Comparison of ENCODE assay signal across 8 cellular contexts in the genomic region with DNA sequence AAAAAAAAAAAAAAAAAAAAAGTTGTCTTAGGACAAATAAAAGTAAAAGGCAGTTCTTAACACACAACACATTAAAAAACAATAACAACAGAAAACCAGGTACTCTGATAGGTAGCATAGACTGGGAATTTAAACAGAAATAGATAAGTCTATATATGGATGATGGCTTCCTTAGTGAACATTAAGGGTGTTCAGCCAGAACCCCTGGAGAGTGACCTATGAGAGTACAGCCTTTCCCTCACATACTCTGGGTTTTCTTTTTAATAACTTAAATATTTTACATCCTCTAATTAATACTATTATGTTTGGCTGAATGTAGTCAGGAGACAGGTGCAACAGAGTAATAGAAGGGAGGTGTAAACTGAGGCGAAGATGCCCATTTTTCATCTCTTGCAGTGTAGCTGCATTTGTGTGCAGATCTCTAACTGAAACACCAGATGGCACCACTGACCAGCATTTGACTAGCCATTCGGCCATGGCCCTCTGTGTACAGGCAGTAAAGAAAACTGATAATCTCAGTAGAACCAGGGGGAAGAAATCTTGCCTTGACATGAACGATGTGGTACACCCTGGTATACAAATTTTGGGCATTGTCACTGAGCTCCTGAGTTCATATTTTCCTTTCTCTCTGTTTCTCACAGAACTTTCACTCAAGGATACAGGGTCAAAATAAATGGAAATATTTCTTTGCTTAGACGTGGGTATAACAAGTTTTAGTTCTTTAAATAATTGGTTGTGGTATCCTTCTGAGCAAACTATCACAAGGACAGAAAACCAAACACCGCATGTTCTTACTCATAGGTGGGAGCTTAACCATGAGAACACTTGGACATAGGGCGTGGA. TPM values are rescaled to one million over a fixed set of nuclear protein-coding genes. Genes with fewer than 3 reads are reported as not detected.
A peak's percentile ranks its signal among the peaks of the same experiment; 100 is the strongest.
DNase-seq lines count a peak whose midpoint lies in the region; ATAC-seq and TF ChIP-seq lines count a peak whose summit lies in the region.

No MANE protein-coding gene starts in this region.

- no peak overlapping the region for H3K9ac ChIP-seq in neural cell (ENCODE audit: low read length)

- H3K27me3 ChIP-seq in GM06990 (replicated peaks; ENCODE audit: control insufficient read depth, insufficient read depth, low read length) (no peaks in the 10 kb centered on the region), neural cell (ENCODE audit: insufficient read depth, low read depth, low read length) (no peaks in the 10 kb centered on the region)

- peaks cover 46% of the 10 kb centered on the region for H3K4me1 Mint-ChIP-seq in activated CD4-positive, alpha-beta memory T cell treated with anti-CD3 and anti-CD28 coated beads, Interleukin-2, amount 10 ng/mL, durations not matched to agents 7 days and 5 days
- H3K4me1 Mint-ChIP-seq in activated T-helper 2 cell treated with anti-CD3 and anti-CD28 coated beads, Interferon-gamma antibody, Interleukin-2, Interleukin-4, amounts not matched to agents 10 μg/mL and 5 μg/mL and 100 μg/mL, durations not matched to agents 14 hours and 24 hours and 36 hours (ENCODE audit: low read depth), result peaks cover 48% of the 10 kb centered on the region

- H2AFZ ChIP-seq in neural cell (ENCODE audit: low read depth, low read length), result no peak overlapping the region

- H3K36me3 ChIP-seq in GM06990 (ENCODE audit: control insufficient read depth, insufficient read depth, low read length) (peaks cover 2% of the 10 kb centered on the region), neural cell (ENCODE audit: insufficient read depth, low read length) (no peaks in the 10 kb centered on the region)

- no peaks in the 10 kb centered on the region for H3F3A ChIP-seq in neural cell (ENCODE audit: insufficient read depth, low read length, poor library complexity, severe bottlenecking)

- no peaks in the 10 kb centered on the region for H3K9me2 ChIP-seq in neural cell (ENCODE audit: insufficient read depth, low read length)

- H3K4me3 ChIP-seq in GM06990 (replicated peaks; ENCODE audit: low read depth, low read length), result no peak overlapping the region
- no peak overlapping the region for H3K4me3 ChIP-seq in fibroblast of pulmonary artery (replicated peaks; ENCODE audit: low read depth, low read length)
- no peak overlapping the region for H3K4me3 ChIP-seq in neural cell (ENCODE audit: low read length)

- in situ Hi-C loops in ACHN (cut with HindIII; ENCODE audit: low pct_ligation_motif_present, low pct_unique_long_range_greater_than_20kb, low sequenced_read_pairs), result no loop called here

- intact Hi-C loops in activated T-helper 2 cell treated with anti-CD3 and anti-CD28 coated beads, Interferon-gamma antibody, Interleukin-2, Interleukin-4, amounts not matched to agents 10 μg/mL and 5 μg/mL and 100 μg/mL, durations not matched to agents 14 hours and 24 hours and 36 hours (cut with micrococcal nuclease), result loop anchor here (1.0 to 10.0 kb wide), 3 partner anchors 27 to 827 kb away; no protein-coding TSS in a partner anchor

- DNase-seq in ACHN (peak; percentile 61), GM06990 (ENCODE audit: extremely low read depth, insufficient read length) (no peak), NCI-H2196 treated with DMSO at 0.1 percent for 48 hours (lab: John Stamatoyannopoulos, UW; ENCODE audit: unreplicated experiment) (peak; percentile 32), fibroblast of pulmonary artery (ENCODE audit: low read depth) (peak; percentile 78)
- peak; percentile 52 for DNase-seq in activated CD4-positive, alpha-beta memory T cell treated with anti-CD3 and anti-CD28 coated beads, Interleukin-2, amount 10 ng/mL, durations not matched to agents 7 days and 5 days
- no peak for DNase-seq in activated T-helper 2 cell treated with anti-CD3 and anti-CD28 coated beads, Interferon-gamma antibody, Interleukin-2, Interleukin-4, amounts not matched to agents 10 μg/mL and 5 μg/mL and 100 μg/mL, durations not matched to agents 14 hours and 24 hours and 36 hours (ENCODE audit: low spot score)

- no peak for TF ChIP-seq EP300 in neural cell (conservative IDR thresholded peaks at IDR 0.05; ENCODE audit: poor library complexity, severe bottlenecking)

- peaks cover 44% of the 10 kb centered on the region for H3K36me3 Mint-ChIP-seq in activated CD4-positive, alpha-beta memory T cell treated with anti-CD3 and anti-CD28 coated beads, Interleukin-2, amount 10 ng/mL, durations not matched to agents 7 days and 5 days (ENCODE audit: low read depth)
- H3K36me3 Mint-ChIP-seq in activated T-helper 2 cell treated with anti-CD3 and anti-CD28 coated beads, Interferon-gamma antibody, Interleukin-2, Interleukin-4, amounts not matched to agents 10 μg/mL and 5 μg/mL and 100 μg/mL, durations not matched to agents 14 hours and 24 hours and 36 hours (ENCODE audit: low read depth), result peaks cover 67% of the 10 kb centered on the region

- H3K27ac ChIP-seq in neural cell (ENCODE audit: low read length), result no peak overlapping the region

- no peak overlapping the region for H3K27ac Mint-ChIP-seq in activated CD4-positive, alpha-beta memory T cell treated with anti-CD3 and anti-CD28 coated beads, Interleukin-2, amount 10 ng/mL, durations not matched to agents 7 days and 5 days
- no peak overlapping the region for H3K27ac Mint-ChIP-seq in activated T-helper 2 cell treated with anti-CD3 and anti-CD28 coated beads, Interferon-gamma antibody, Interleukin-2, Interleukin-4, amounts not matched to agents 10 μg/mL and 5 μg/mL and 100 μg/mL, durations not matched to agents 14 hours and 24 hours and 36 hours

- H3K4me2 ChIP-seq in neural cell (ENCODE audit: low read length), result no peak overlapping the region

- no peaks in the 10 kb centered on the region for H3K9me3 Mint-ChIP-seq in activated CD4-positive, alpha-beta memory T cell treated with anti-CD3 and anti-CD28 coated beads, Interleukin-2, amount 10 ng/mL, durations not matched to agents 7 days and 5 days
- H3K9me3 Mint-ChIP-seq in activated T-helper 2 cell treated with anti-CD3 and anti-CD28 coated beads, Interferon-gamma antibody, Interleukin-2, Interleukin-4, amounts not matched to agents 10 μg/mL and 5 μg/mL and 100 μg/mL, durations not matched to agents 14 hours and 24 hours and 36 hours, result no peaks in the 10 kb centered on the region

- no peaks in the 10 kb centered on the region for H4K20me1 ChIP-seq in neural cell (ENCODE audit: insufficient read depth)

- no peaks in the 10 kb centered on the region for H3K27me3 Mint-ChIP-seq in activated CD4-positive, alpha-beta memory T cell treated with anti-CD3 and anti-CD28 coated beads, Interleukin-2, amount 10 ng/mL, durations not matched to agents 7 days and 5 days
- no peaks in the 10 kb centered on the region for H3K27me3 Mint-ChIP-seq in activated T-helper 2 cell treated with anti-CD3 and anti-CD28 coated beads, Interferon-gamma antibody, Interleukin-2, Interleukin-4, amounts not matched to agents 10 μg/mL and 5 μg/mL and 100 μg/mL, durations not matched to agents 14 hours and 24 hours and 36 hours (ENCODE audit: low read depth)

- TF ChIP-seq CTCF in GM06990 (IDR thresholded peaks at IDR 0.05; ENCODE audit: insufficient read depth, low read length, poor library complexity, severe bottlenecking) (peak; percentile 66), fibroblast of pulmonary artery (IDR thresholded peaks at IDR 0.05; ENCODE audit: low read length, missing control alignments) (peak; percentile 89), neural cell (IDR thresholded peaks at IDR 0.05; ENCODE audit: poor library complexity, severe bottlenecking) (peak; percentile 94)

- no peak overlapping the region for H3K4me3 Mint-ChIP-seq in activated CD4-positive, alpha-beta memory T cell treated with anti-CD3 and anti-CD28 coated beads, Interleukin-2, amount 10 ng/mL, durations not matched to agents 7 days and 5 days
- H3K4me3 Mint-ChIP-seq in activated T-helper 2 cell treated with anti-CD3 and anti-CD28 coated beads, Interferon-gamma antibody, Interleukin-2, Interleukin-4, amounts not matched to agents 10 μg/mL and 5 μg/mL and 100 μg/mL, durations not matched to agents 14 hours and 24 hours and 36 hours (ENCODE audit: low read depth), result no peak overlapping the region

- no peaks in the 10 kb centered on the region for H3K79me2 ChIP-seq in neural cell (replicated peaks; ENCODE audit: insufficient read depth, low read length)

- TF ChIP-seq RAD21 in neural cell (conservative IDR thresholded peaks at IDR 0.05), result peak; percentile 98

- CTCF ChIA-PET in activated CD4-positive, alpha-beta memory T cell treated with anti-CD3 and anti-CD28 coated beads, Interleukin-2, amount 10 ng/mL, durations not matched to agents 7 days and 5 days (lab: Charles Lee), result interaction anchor here (0.6 to 4.5 kb wide), 17 partner anchors 8 to 491 kb away, joined by 3 to 39 read pairs (median 5); a partner anchor contains a TSS

- POLR2A ChIA-PET in activated CD4-positive, alpha-beta memory T cell treated with anti-CD3 and anti-CD28 coated beads, Interleukin-2, amount 10 ng/mL, durations not matched to agents 7 days and 5 days (lab: Charles Lee), result interaction anchor here (1.4 to 4.8 kb wide), 2 partner anchors 8 to 10 kb away, joined by 3 to 30 read pairs; a partner anchor contains a TSS

- H3K9me3 ChIP-seq in neural cell (ENCODE audit: low read length), result no peaks in the 10 kb centered on the region

- ATAC-seq in HG02678 (IDR thresholded peaks at IDR 0.05; ENCODE audit: unreplicated experiment), result peak; percentile 71

TF ChIP-seq in neural cell, 6 proteins besides CTCF, POLR2A, EP300 and RAD21 (continues in another document):
- TF ChIP-seq EZH2 (IDR thresholded peaks at IDR 0.05; ENCODE audit: borderline replicate concordance, insufficient read depth, low read length, poor library complexity, severe bottlenecking) (no peak), MXI1 (conservative IDR thresholded peaks at IDR 0.05; ENCODE audit: poor library complexity, severe bottlenecking) (no peak)

RNA-seq across cellular contexts. Expression of a gene that starts 7.6 kb away (rescaled TPM):
- total RNA-seq in activated CD4-positive, alpha-beta memory T cell treated with anti-CD3 and anti-CD28 coated beads, Interleukin-2, amount 10 ng/mL, durations not matched to agents 7 days and 5 days, result 10 to 100 TPM; 78.0 to 83.8 TPM
- 2.6 and 5.5 TPM in 2 replicates for polyA plus RNA-seq in neural cell
- polyA minus RNA-seq in neural cell, result 3.9 and 6.0 TPM in 2 replicates
- total RNA-seq in activated T-helper 2 cell treated with anti-CD3 and anti-CD28 coated beads, Interferon-gamma antibody, Interleukin-2, Interleukin-4, amounts not matched to agents 10 μg/mL and 5 μg/mL and 100 μg/mL, durations not matched to agents 14 hours and 24 hours and 36 hours, result 98.4 and 103 TPM in 2 replicates

RNA-seq across cellular contexts. Expression of a gene that starts 53.8 kb away (rescaled TPM):
- total RNA-seq in activated CD4-positive, alpha-beta memory T cell treated with anti-CD3 and anti-CD28 coated beads, Interleukin-2, amount 10 ng/mL, durations not matched to agents 7 days and 5 days, result under 1 TPM; 0.55 to 0.78 TPM
- polyA plus RNA-seq in neural cell, result 4.6 and 4.9 TPM in 2 replicates
- polyA minus RNA-seq in neural cell, result 2.5 and 3.4 TPM in 2 replicates
- total RNA-seq in activated T-helper 2 cell treated with anti-CD3 and anti-CD28 coated beads, Interferon-gamma antibody, Interleukin-2, Interleukin-4, amounts not matched to agents 10 μg/mL and 5 μg/mL and 100 μg/mL, durations not matched to agents 14 hours and 24 hours and 36 hours, result 1.5 and 1.8 TPM in 2 replicates

Comparison
In these comparisons a context has a peak if more than half of its experiments do, and no peak if none do; other contexts are left out.
1. DNase-seq: peak in ACHN (single experiment), NCI-H2196 treated with DMSO at 0.1 percent for 48 hours (single experiment), activated CD4-positive, alpha-beta memory T cell treated with anti-CD3 and anti-CD28 coated beads, Interleukin-2, amount 10 ng/mL, durations not matched to agents 7 days and 5 days (single experiment) and fibroblast of pulmonary artery (single experiment); none in GM06990 (single experiment) and activated T-helper 2 cell treated with anti-CD3 and anti-CD28 coated beads, Interferon-gamma antibody, Interleukin-2, Interleukin-4, amounts not matched to agents 10 μg/mL and 5 μg/mL and 100 μg/mL, durations not matched to agents 14 hours and 24 hours and 36 hours (single experiment).
2. Peak in every context shown above with its lines, with median percentiles within 50 percentile points of each other: CTCF ChIP-seq.